ENCODE assay signal across 29 cellular contexts in the genomic region with DNA sequence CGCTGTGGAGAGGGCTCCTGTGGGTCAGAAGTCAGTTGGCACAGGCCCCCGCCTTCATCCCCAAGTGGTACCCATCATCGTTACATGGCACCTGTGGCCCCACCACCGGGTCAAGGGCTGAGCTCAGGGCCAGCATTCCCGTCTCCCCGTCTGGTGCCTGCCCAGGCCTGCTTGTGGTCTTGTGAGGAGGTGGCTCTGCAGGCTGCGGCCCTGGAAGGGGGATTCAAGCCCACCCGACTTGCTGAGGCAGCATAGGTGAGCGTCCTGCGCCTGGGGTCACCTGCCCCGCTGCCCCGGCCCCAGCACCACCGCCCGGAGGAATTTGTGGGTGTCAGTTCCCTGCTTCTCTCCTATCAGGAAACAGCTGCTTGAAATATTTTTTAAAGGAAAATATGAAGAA. TPM values are rescaled to one million over a fixed set of nuclear protein-coding genes. Genes with fewer than 3 reads are reported as not detected.
"Had no signal": no experiment of that assay in that cellular context is flagged by ENCODE, and none has a peak within 500 bp of the region (broad histone marks: within the 10 kb centered on the region; RNA-seq: fewer than 3 reads in every experiment).

No MANE protein-coding gene starts in this region.

- H3K4me3 Mint-ChIP-seq: mesothelial cell of epicardium; naive B cell; nephron; neural crest cell; stimulated activated naive B cell treated with anti-CD40 and anti-IgM and Interleukin-4, amounts not matched to agents 10 μg/mL and 1 μg/mL and 100 μg/mL, for 72 hours; type B pancreatic cell had no signal

- H3K9me3 Mint-ChIP-seq: mesothelial cell of epicardium, neural crest cell, type B pancreatic cell had no signal

- H3K4me3 ChIP-seq: left ventricle myocardium inferior, lung, ovary, right atrium auricular region, skin epidermis, stomach, suprapubic skin, tibial nerve, uterus had no signal

- H3K27ac Mint-ChIP-seq: mesothelial cell of epicardium; naive B cell; nephron; progenitor cell of endocrine pancreas; stimulated activated naive B cell treated with anti-CD40 and anti-IgM and Interleukin-4, amounts not matched to agents 10 μg/mL and 1 μg/mL and 100 μg/mL, for 72 hours; type B pancreatic cell had no signal

- H3K27ac ChIP-seq: left ventricle myocardium inferior, neutrophil, ovary, right atrium auricular region, skin epidermis, stomach, suprapubic skin, tibial nerve, uterus had no signal

- H3K9me3 ChIP-seq: left ventricle myocardium inferior, neutrophil, ovary, right atrium auricular region, suprapubic skin, uterus had no signal

- H3K4me1 ChIP-seq: left ventricle myocardium inferior, right atrium auricular region, suprapubic skin, uterus had no signal

- DNase-seq: immature natural killer cell; kidney; left ventricle myocardium inferior; naive B cell; occipital lobe; ovary; stimulated activated CD4-positive, alpha-beta T cell treated with anti-CD3 and anti-CD28 coated beads, Interleukin-12 subunit alpha, Interleukin-12 subunit beta, amount 100 ng/mL, for 4 hours; stimulated activated CD4-positive, alpha-beta T cell treated with anti-CD3 and anti-CD28 coated beads, Interleukin-15, amount 100 ng/mL, for 24 hours; stimulated activated CD4-positive, alpha-beta T cell treated with anti-CD3 and anti-CD28 coated beads, Interleukin-2, amount 100 ng/mL, for 24 hours; stimulated activated CD4-positive, alpha-beta T cell treated with anti-CD3 and anti-CD28 coated beads, Interleukin-4, amount 100 ng/mL, for 1 hour; stimulated activated naive B cell treated with anti-CD40 and anti-IgM and Interleukin-4, amounts not matched to agents 10 μg/mL and 1 μg/mL and 100 μg/mL, for 72 hours; stimulated activated naive CD8-positive, alpha-beta T cell treated with anti-CD3 and anti-CD28 coated beads, Interleukin-15, Interleukin-2, amounts not matched to agents 100 U/mL and 50 U/mL, for 24 hours; stomach; uterus had no signal

- ATAC-seq: sciatic nerve; stimulated activated naive B cell treated with anti-CD40 and anti-IgM and Interleukin-4, amounts not matched to agents 10 μg/mL and 1 μg/mL and 100 μg/mL, for 72 hours had no signal

- H3K36me3 ChIP-seq: left ventricle myocardium inferior, neutrophil, ovary, right atrium auricular region, stomach, suprapubic skin, tibial nerve, uterus had no signal

- H3K27me3 ChIP-seq: ovary had no signal

- H3K36me3 Mint-ChIP-seq: immature natural killer cell; mesothelial cell of epicardium; stimulated activated naive B cell treated with anti-CD40 and anti-IgM and Interleukin-4, amounts not matched to agents 10 μg/mL and 1 μg/mL and 100 μg/mL, for 72 hours; type B pancreatic cell had no signal

RNA-seq across cellular contexts. Expression of gene EN2, which starts 53.0 kb away (rescaled TPM):
- total RNA-seq: mesothelial cell of epicardium, mononuclear cell, occipital lobe, progenitor cell of endocrine pancreas, pulmonary artery endothelial cell, right atrium auricular region, sciatic nerve, stomach, ureter had no signal
- polyA plus RNA-seq: immature natural killer cell had no signal
